ENCODE assay signal across 1 cellular context in genomic region chr2:119702918-119703401, GRCh38.
A peak's percentile ranks its signal among the peaks of the same experiment; 100 is the strongest.
TF ChIP-seq lines count a peak whose summit lies in the region.

No MANE protein-coding gene starts in this region.

TF ChIP-seq in HepG2, 621 proteins besides CTCF, POLR2A, EP300 and RAD21 (continues in another document):
- TF ChIP-seq ZHX2 (IDR thresholded peaks at IDR 0.05; ENCODE audit: low read depth) (no peak), ZHX2 (CRISPR knock-in tag; IDR thresholded peaks at IDR 0.05; ENCODE audit: borderline replicate concordance) (no peak), KLF6 (CRISPR knock-in tag; IDR thresholded peaks at IDR 0.05) (0 out of 2 replicates have a peak, but pooled peaks have one; percentile 33), ZNF274 (CRISPR knock-in tag; IDR thresholded peaks at IDR 0.05) (peak; percentile 63; the same call in 1 of the 2 replicates), CSRNP2 (CRISPR knock-in tag; conservative IDR thresholded peaks at IDR 0.05; ENCODE audit: low read depth) (no peak), ZNF788 (CRISPR knock-in tag; IDR thresholded peaks at IDR 0.05; ENCODE audit: borderline replicate concordance) (peak; percentile 87; the same call in 1 of the 2 replicates), MXI1 (IDR thresholded peaks at IDR 0.05; ENCODE audit: borderline replicate concordance, low read depth, low read length) (no peak), ZBTB25 (CRISPR knock-in tag; IDR thresholded peaks at IDR 0.05) (peak; percentile 66; the same call in 1 of the 2 replicates), TFE3 (CRISPR knock-in tag; IDR thresholded peaks at IDR 0.05) (peak; percentile 60; the same call in 1 of the 2 replicates), THRA (CRISPR knock-in tag; IDR thresholded peaks at IDR 0.05; ENCODE audit: borderline replicate concordance) (peak; percentile 54; the same call in 1 of the 2 replicates), ZNF781 (CRISPR knock-in tag; IDR thresholded peaks at IDR 0.05; ENCODE audit: borderline replicate concordance, not compliant biosample characterization) (peak; percentile 90), ZNF709 (CRISPR knock-in tag; IDR thresholded peaks at IDR 0.05) (no peak), ZSCAN5A (CRISPR knock-in tag; IDR thresholded peaks at IDR 0.05; ENCODE audit: borderline replicate concordance) (0 out of 2 replicates have a peak, but pooled peaks have one; percentile 22), ZNF292 (CRISPR knock-in tag; IDR thresholded peaks at IDR 0.05; ENCODE audit: borderline replicate concordance, low read depth) (peak; percentile 63; the same call in 1 of the 2 replicates), SP5 (CRISPR knock-in tag; IDR thresholded peaks at IDR 0.05; ENCODE audit: borderline replicate concordance, low read depth) (0 out of 2 replicates have a peak, but pooled peaks have one; percentile 32), SOX5 (CRISPR knock-in tag; IDR thresholded peaks at IDR 0.05; ENCODE audit: borderline replicate concordance) (peak; percentile 24; the same call in 1 of the 2 replicates), HMGXB4 (CRISPR knock-in tag; IDR thresholded peaks at IDR 0.05; ENCODE audit: borderline replicate concordance in 1 of 2, low read depth in 1 of 2) (peak; percentile 71 to 88), KAT7 (CRISPR knock-in tag; IDR thresholded peaks at IDR 0.05; ENCODE audit: borderline replicate concordance) (peak; percentile 73; the same call in 1 of the 2 replicates), ISL2 (CRISPR knock-in tag; IDR thresholded peaks at IDR 0.05) (0 out of 2 replicates have a peak, but pooled peaks have one; percentile 24), ATF6 (CRISPR knock-in tag; conservative IDR thresholded peaks at IDR 0.05) (0 out of 2 replicates have a peak, but pooled peaks have one; percentile 51), ZNF431 (CRISPR knock-in tag; IDR thresholded peaks at IDR 0.05; ENCODE audit: borderline replicate concordance, low read depth) (no peak), RBM39 (IDR thresholded peaks at IDR 0.05; ENCODE audit: low read depth, low read length, poor library complexity, severe bottlenecking) (peak; percentile 81), ZBTB44 (CRISPR knock-in tag; IDR thresholded peaks at IDR 0.05) (no peak; the same call in 1 of the 2 replicates), BHLHE40 (IDR thresholded peaks at IDR 0.05; ENCODE audit: low read length) (0 out of 2 replicates have a peak, but pooled peaks have one; percentile 37), ZXDC (CRISPR knock-in tag; IDR thresholded peaks at IDR 0.05) (no peak), ZNF264 (CRISPR knock-in tag; IDR thresholded peaks at IDR 0.05) (no peak), MEIS2 (CRISPR knock-in tag; IDR thresholded peaks at IDR 0.05) (peak; percentile 39; the same call in 1 of the 2 replicates)
